16 cellular contexts compared by ENCODE assay signal in genomic region chr2:60603533-60604190, GRCh38. TPM values are rescaled to one million over a fixed set of nuclear protein-coding genes. Genes with fewer than 3 reads are reported as not detected.
DNase-seq lines count a peak whose midpoint lies in the region; ATAC-seq and TF ChIP-seq lines count a peak whose summit lies in the region.
"Had no signal": no experiment of that assay in that cellular context is flagged by ENCODE, and none has a peak within 500 bp of the region (broad histone marks: within the 10 kb centered on the region; RNA-seq: fewer than 3 reads in every experiment).

No MANE protein-coding gene starts in this region.

- no peak overlapping the region for H2BK20ac ChIP-seq in H9 (ENCODE audit: low read depth, low read length, poor library complexity, severe bottlenecking)

- H2AFZ ChIP-seq in H9 (ENCODE audit: low read length) = no peak overlapping the region

- no peak overlapping the region for H2BK120ac ChIP-seq in H9 (ENCODE audit: low read depth, low read length, poor library complexity, severe bottlenecking)

- H3K79me1 ChIP-seq in H9 (ENCODE audit: insufficient read depth, low read depth, low read length, poor library complexity, severe bottlenecking) = no peaks in the 10 kb centered on the region

- peak overlapping the region; percentile 40 for H3K18ac ChIP-seq in H9 (ENCODE audit: insufficient read length, low read depth, low read length)

- no peak overlapping the region for H2BK12ac ChIP-seq in H9 (ENCODE audit: insufficient read length, low read depth, low read length)

- no peak overlapping the region for H3K23ac ChIP-seq in H9 (ENCODE audit: insufficient read length, low read depth, low read length)

- no peak overlapping the region for H3K56ac ChIP-seq in H9 (ENCODE audit: insufficient read length, low read depth, low read length)

- intact Hi-C loops in sciatic nerve (cut with DNase I) = no loop called here

- no peak overlapping the region for H3T11ph ChIP-seq in H9 (ENCODE audit: low read length)

- H3K27ac Mint-ChIP-seq in H9 (no peak overlapping the region), memory B cell (peak overlapping the region; percentile 49)
- H3K27ac Mint-ChIP-seq: B cell; CD4-positive, alpha-beta T cell had no signal

- H3K27me3 ChIP-seq in H9 (ENCODE audit: insufficient read depth, low read length) = no peaks in the 10 kb centered on the region

- DNase-seq in H9 = no peak
- DNase-seq in epithelial cell of esophagus (ENCODE audit: low read depth) = peak; percentile 17
- no peak for DNase-seq in memory B cell (ENCODE audit: low spot score in 2 of 2)
- no peak for DNase-seq in sciatic nerve (ENCODE audit: low spot score)
- DNase-seq in hypothalamus (lab: John Stamatoyannopoulos, UW) = no peak
- DNase-seq: C1 segment of cervical spinal cord; Calu3; CD4-positive, alpha-beta T cell; DMS 273 treated with DMSO at 0.1 percent for 48 hours; H7 had no signal

- no peak overlapping the region for H3K14ac ChIP-seq in H9 (ENCODE audit: insufficient read depth, low read length)

- no peak overlapping the region for H4K5ac ChIP-seq in H9 (ENCODE audit: insufficient read length, low read depth, low read length)

- H3K79me2 ChIP-seq in H9 (ENCODE audit: insufficient read depth, low read length) = no peaks in the 10 kb centered on the region

- ATAC-seq in memory B cell (ENCODE audit: low read depth) (no peak), sciatic nerve (peak; percentile 55), GM21390 (IDR thresholded peaks at IDR 0.05; ENCODE audit: unreplicated experiment) (no peak), GM18861 (IDR thresholded peaks at IDR 0.05; ENCODE audit: unreplicated experiment) (no peak), HG03280 (IDR thresholded peaks at IDR 0.05; ENCODE audit: unreplicated experiment) (no peak)

- TF ChIP-seq CTCF in H9 (conservative IDR thresholded peaks at IDR 0.05) (no peak), epithelial cell of esophagus (IDR thresholded peaks at IDR 0.05; ENCODE audit: insufficient read depth, low read depth, low read length, missing control alignments) (no peak)

- no peak overlapping the region for H4K8ac ChIP-seq in H9 (replicated peaks; ENCODE audit: insufficient read length, low read depth, low read length)

- H3K36me3 Mint-ChIP-seq in H9 (ENCODE audit: insufficient read depth in 1 of 3, low read depth in 3 of 3) = peaks cover 3 to 6% (median 4%) of the 10 kb centered on the region in 3 experiments; a peak in 3 of 7 replicates
- H3K36me3 Mint-ChIP-seq in memory B cell = peaks cover 2% of the 10 kb centered on the region

- no peak overlapping the region for H2AK5ac ChIP-seq in H9 (ENCODE audit: insufficient read length, low read length)

- H3K4me2 ChIP-seq in H9 (ENCODE audit: insufficient read depth, insufficient read length, low read length) = no peak overlapping the region

- no peak overlapping the region for H4K91ac ChIP-seq in H9 (ENCODE audit: insufficient read length, low read depth, low read length)

- H3K27me3 Mint-ChIP-seq in H9 (ENCODE audit: low read depth) (peaks cover 4% of the 10 kb centered on the region), memory B cell (peaks cover 8% of the 10 kb centered on the region)

- H3K4me3 Mint-ChIP-seq in H9 (no peak overlapping the region), memory B cell (no peak overlapping the region)
- H3K4me3 Mint-ChIP-seq: B cell; CD4-positive, alpha-beta T cell had no signal

- no peaks in the 10 kb centered on the region for H4K20me1 ChIP-seq in H9 (ENCODE audit: control insufficient read depth, insufficient read depth, insufficient read length)

- H2BK15ac ChIP-seq in H9 (ENCODE audit: low read depth, low read length) = no peak overlapping the region

- no CpG with 5 or more reads among the region's 6 CpGs for WGBS in H9 (ENCODE audit: extremely low coverage, insufficient read length, low lambda C conversion rate)

- no peak overlapping the region for H3K4me3 ChIP-seq in epithelial cell of esophagus (ENCODE audit: low read length)
- H3K4me3 ChIP-seq: GM12878 had no signal

- H3K9ac ChIP-seq in H9 (ENCODE audit: extremely low read depth, insufficient read length, low read length) = no peak overlapping the region

- H3K4ac ChIP-seq in H9 (ENCODE audit: low read depth, low read length) = no peak overlapping the region

- H3K23me2 ChIP-seq in H9 (ENCODE audit: insufficient read length, low read depth, low read length, poor library complexity, severe bottlenecking) = no peaks in the 10 kb centered on the region

- H3K4me1 Mint-ChIP-seq in H9 (peaks cover 16 to 17% of the 10 kb centered on the region in 2 experiments), memory B cell (peaks cover 2% of the 10 kb centered on the region)

- H3K9me3 Mint-ChIP-seq in H9 = peaks cover 4 to 8% of the 10 kb centered on the region in 2 experiments; a peak in 4 of 5 replicates
- H3K9me3 Mint-ChIP-seq in memory B cell = peaks cover 4% of the 10 kb centered on the region

- H3K9me3 ChIP-seq in H9 (ENCODE audit: control insufficient read depth, low read depth, low read length) = no peaks in the 10 kb centered on the region

- H3K4me1 ChIP-seq in H9 (ENCODE audit: insufficient read depth, low read length) = no peaks in the 10 kb centered on the region

- no peak overlapping the region for H3K27ac ChIP-seq in H9 (ENCODE audit: insufficient read length, low read depth, low read length)
- H3K27ac ChIP-seq: HL-60 had no signal

- H2BK5ac ChIP-seq in H9 (ENCODE audit: insufficient read length, low read length) = no peak overlapping the region

RNA-seq across cellular contexts. Expression of gene BCL11A, which starts 50.2 kb away (rescaled TPM):
- total RNA-seq in H9 (2021) (91.4 and 92.7 TPM in 2 replicates), sciatic nerve (1.6 TPM)

Comparison
In these comparisons a context has a peak if more than half of its experiments do, and no peak if none do; other contexts are left out.
1. RNA of gene BCL11A, which starts 50.2 kb away (total RNA-seq): 91.4 to 92.7 TPM in H9; 1.6 TPM in sciatic nerve (single experiment); every median in the first group is over 10 times any median in the second.